ENCODE assay signal across 19 cellular contexts in the genomic region with DNA sequence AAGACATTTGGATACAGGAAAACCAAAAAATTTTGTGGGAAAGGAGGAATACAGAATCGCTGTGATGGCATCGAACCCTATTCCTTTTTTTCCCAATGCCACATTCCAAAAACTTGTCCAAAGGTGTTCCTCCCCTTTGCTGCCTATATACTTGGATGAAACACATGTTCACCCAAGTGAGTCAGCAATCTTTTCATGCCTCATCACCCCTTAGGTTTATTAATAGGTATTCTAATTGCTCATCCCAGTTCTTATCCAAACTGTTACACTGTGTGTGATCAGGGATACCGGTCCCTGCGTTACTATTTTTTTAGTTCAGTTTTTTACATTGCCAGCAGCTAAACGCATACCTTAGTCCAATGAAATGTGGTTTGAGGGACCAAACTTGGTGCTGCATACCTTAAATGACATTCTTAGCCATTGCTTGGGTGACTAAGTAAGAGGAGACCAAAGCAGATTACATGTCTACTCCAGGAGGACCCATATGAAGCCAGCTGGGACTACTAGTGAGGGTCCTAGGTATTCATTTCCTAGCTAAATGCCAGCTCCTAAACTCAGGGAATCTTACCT. TPM values are rescaled to one million over a fixed set of nuclear protein-coding genes. Genes with fewer than 3 reads are reported as not detected.
DNase-seq lines count a peak whose midpoint lies in the region; ATAC-seq, FAIRE-seq and TF ChIP-seq lines count a peak whose summit lies in the region.
"Had no signal": no experiment of that assay in that cellular context is flagged by ENCODE, and none has a peak within 500 bp of the region (broad histone marks: within the 10 kb centered on the region; RNA-seq: fewer than 3 reads in every experiment).

No MANE protein-coding gene starts in this region.

- no peak for TF ChIP-seq RAD21 in K562 (CRISPR knock-in tag; conservative IDR thresholded peaks at IDR 0.05 in 1 of 2, IDR thresholded peaks at IDR 0.05 in 1 of 2)

- BruUV-seq in K562 (replicated peaks; lab: Mats Ljungman, UMichigan): no TSS peak

- no peaks in the 10 kb centered on the region for H3K9me3 ChIP-seq in K562 (replicated peaks; ENCODE audit: control insufficient read depth, insufficient read depth, low read depth, low read length)
- H3K9me3 ChIP-seq: BE2C had no signal

- CTCF ChIA-PET in K562 (lab: Yijun Ruan, JAX; ENCODE audit: low intra/inter-chr PET ratio): interaction anchor here (0.6 kb wide), 1 partner anchor 17 kb away, joined by 3 read pairs; no protein-coding TSS in a partner anchor

- H3K27ac ChIP-seq in K562 (ENCODE audit: extremely low read depth, low read depth, low read length): no peak overlapping the region
- H3K27ac ChIP-seq: GM23248 had no signal

- WGBS in K562 (ENCODE audit: insufficient coverage, low coverage, missing lambda C conversion rate): 9% methylated on average over 3 of the region's 5 CpGs

- POLR2A ChIA-PET in K562 (lab: Yijun Ruan, JAX): no interaction called here

- H3K36me3 ChIP-seq in K562 (ENCODE audit: control insufficient read depth, insufficient read depth, low read length) (no peaks in the 10 kb centered on the region), H7 (replicated peaks; ENCODE audit: control insufficient read depth, insufficient read depth, low read length) (no peaks in the 10 kb centered on the region)
- H3K36me3 ChIP-seq: BE2C had no signal

- no peak for TF ChIP-seq POLR2A in K562 (conservative IDR thresholded peaks at IDR 0.05)

- intact Hi-C loops in K562 (cut with micrococcal nuclease): no loop called here
- intact Hi-C loops in activated T-helper 1 cell treated with anti-CD3 and anti-CD28 coated beads, Interleukin-12 subunit alpha, Interleukin-12 subunit beta, Interleukin-2, Interleukin-4 antibody, amounts not matched to agents 30 ng/mL and 10 ng/mL and 1 ng/mL, durations not matched to agents 14 hours and 24 hours and 36 hours (cut with micrococcal nuclease): no loop called here

- no peak for ATAC-seq in K562

- H3K27ac Mint-ChIP-seq in activated T-helper 1 cell treated with anti-CD3 and anti-CD28 coated beads, Interleukin-12 subunit alpha, Interleukin-12 subunit beta, Interleukin-2, Interleukin-4 antibody, amounts not matched to agents 30 ng/mL and 10 ng/mL and 1 ng/mL, durations not matched to agents 14 hours and 24 hours and 36 hours: no peak overlapping the region
- H3K27ac Mint-ChIP-seq: CD4-positive, CD25-positive, alpha-beta regulatory T cell had no signal

- H3K4me3 Mint-ChIP-seq in activated T-helper 1 cell treated with anti-CD3 and anti-CD28 coated beads, Interleukin-12 subunit alpha, Interleukin-12 subunit beta, Interleukin-2, Interleukin-4 antibody, amounts not matched to agents 30 ng/mL and 10 ng/mL and 1 ng/mL, durations not matched to agents 14 hours and 24 hours and 36 hours: no peak overlapping the region
- H3K4me3 Mint-ChIP-seq: CD4-positive, CD25-positive, alpha-beta regulatory T cell; CD8-positive, alpha-beta memory T cell had no signal

- TF ChIP-seq CTCF in K562 (IDR thresholded peaks at IDR 0.05 in 2 of 3, conservative IDR thresholded peaks at IDR 0.05 in 1 of 3; ENCODE audit: insufficient read depth in 2 of 3, low read depth in 1 of 3, low read length in 3 of 3) (no peak), epithelial cell of esophagus (IDR thresholded peaks at IDR 0.05; ENCODE audit: insufficient read depth, low read depth, low read length, missing control alignments) (no peak)

- H3K27me3 Mint-ChIP-seq in activated T-helper 1 cell treated with anti-CD3 and anti-CD28 coated beads, Interleukin-12 subunit alpha, Interleukin-12 subunit beta, Interleukin-2, Interleukin-4 antibody, amounts not matched to agents 30 ng/mL and 10 ng/mL and 1 ng/mL, durations not matched to agents 14 hours and 24 hours and 36 hours (ENCODE audit: insufficient read depth): peaks cover 3% of the 10 kb centered on the region
- H3K27me3 Mint-ChIP-seq: CD8-positive, alpha-beta memory T cell had no signal

- no peaks in the 10 kb centered on the region for H3K4me1 Mint-ChIP-seq in activated T-helper 1 cell treated with anti-CD3 and anti-CD28 coated beads, Interleukin-12 subunit alpha, Interleukin-12 subunit beta, Interleukin-2, Interleukin-4 antibody, amounts not matched to agents 30 ng/mL and 10 ng/mL and 1 ng/mL, durations not matched to agents 14 hours and 24 hours and 36 hours (ENCODE audit: low read depth)
- H3K4me1 Mint-ChIP-seq: CD8-positive, alpha-beta memory T cell had no signal

- DNase-seq in K562 (ENCODE audit: extremely low read depth in 1 of 4, low spot score in 3 of 4) (no peak), epithelial cell of esophagus (ENCODE audit: low read depth) (peak; percentile 60), myocyte (ENCODE audit: low read depth) (peak; percentile 37), NCI-H2227 (lab: John Stamatoyannopoulos, UW; ENCODE audit: unreplicated experiment) (no peak), H7 (no peak)
- DNase-seq in activated T-helper 1 cell treated with anti-CD3 and anti-CD28 coated beads, Interleukin-12 subunit alpha, Interleukin-12 subunit beta, Interleukin-2, Interleukin-4 antibody, amounts not matched to agents 30 ng/mL and 10 ng/mL and 1 ng/mL, durations not matched to agents 14 hours and 24 hours and 36 hours (ENCODE audit: low spot score): no peak
- DNase-seq: ACHN; BE2C; C1 segment of cervical spinal cord; CD4-positive, CD25-positive, alpha-beta regulatory T cell; CD8-positive, alpha-beta memory T cell; COR-L47; GM23248; HCEC 1CT had no signal

- H3K27me3 ChIP-seq in K562 (ENCODE audit: control insufficient read depth in 2 of 2, insufficient read depth in 2 of 2, low read length in 2 of 2) (no peaks in the 10 kb centered on the region), H7 (ENCODE audit: control insufficient read depth, insufficient read depth, low read length) (no peaks in the 10 kb centered on the region)
- H3K27me3 ChIP-seq: BE2C had no signal

- no peak for TF ChIP-seq EP300 in K562 (IDR thresholded peaks at IDR 0.05; ENCODE audit: low read length)

- H3K9me3 Mint-ChIP-seq in activated T-helper 1 cell treated with anti-CD3 and anti-CD28 coated beads, Interleukin-12 subunit alpha, Interleukin-12 subunit beta, Interleukin-2, Interleukin-4 antibody, amounts not matched to agents 30 ng/mL and 10 ng/mL and 1 ng/mL, durations not matched to agents 14 hours and 24 hours and 36 hours: no peaks in the 10 kb centered on the region
- H3K9me3 Mint-ChIP-seq: CD4-positive, CD25-positive, alpha-beta regulatory T cell; CD8-positive, alpha-beta memory T cell had no signal

- H3K4me3 ChIP-seq in K562 (no peak overlapping the region), epithelial cell of esophagus (ENCODE audit: low read length) (no peak overlapping the region), H7 (ENCODE audit: insufficient read depth, low read depth, low read length) (no peak overlapping the region)
- H3K4me3 ChIP-seq: GM23248 had no signal

- H3K79me2 ChIP-seq in K562 (ENCODE audit: control insufficient read depth, insufficient read depth, low read length): no peaks in the 10 kb centered on the region

- no peaks in the 10 kb centered on the region for H3K36me3 Mint-ChIP-seq in activated T-helper 1 cell treated with anti-CD3 and anti-CD28 coated beads, Interleukin-12 subunit alpha, Interleukin-12 subunit beta, Interleukin-2, Interleukin-4 antibody, amounts not matched to agents 30 ng/mL and 10 ng/mL and 1 ng/mL, durations not matched to agents 14 hours and 24 hours and 36 hours (ENCODE audit: low read depth)
- H3K36me3 Mint-ChIP-seq: CD4-positive, CD25-positive, alpha-beta regulatory T cell had no signal

- H3K9me1 ChIP-seq in K562 (ENCODE audit: control insufficient read depth, insufficient read depth, low read length): no peaks in the 10 kb centered on the region

- no peak overlapping the region for H3K9ac ChIP-seq in K562 (ENCODE audit: insufficient read depth in 1 of 2, low read depth in 2 of 2, low read length in 2 of 2)
- H3K9ac ChIP-seq: GM23248 had no signal

- in situ Hi-C loops in K562 (cut with MboI): no loop called here

- H3K4me1 ChIP-seq in K562 (replicated peaks in 1 of 2; ENCODE audit: control insufficient read depth in 2 of 2, insufficient read depth in 2 of 2, low read length in 2 of 2): peaks cover 0 to 19% of the 10 kb centered on the region in 2 experiments; a peak in 2 of 5 replicates
- H3K4me1 ChIP-seq: BE2C had no signal

- H4K20me1 ChIP-seq in K562 (replicated peaks; ENCODE audit: control insufficient read depth, insufficient read depth, low read length): no peaks in the 10 kb centered on the region

- no peak overlapping the region for H3K4me2 ChIP-seq in K562 (ENCODE audit: insufficient read depth, low read length)

- no peak for FAIRE-seq in K562 (lab: Jason Lieb, UNC)
- FAIRE-seq: A204.1, G401.6, GM12891, GM19239 had no signal

- H2AFZ ChIP-seq in K562 (ENCODE audit: low read depth, low read length): no peak overlapping the region
- H2AFZ ChIP-seq: GM23248 had no signal

TF ChIP-seq in K562, 482 proteins besides CTCF, POLR2A, EP300 and RAD21 (continues in another document):
- no peak for TF ChIP-seq SIX5 (IDR thresholded peaks at IDR 0.05; ENCODE audit: borderline replicate concordance in 1 of 2, insufficient read depth in 1 of 2, low read depth in 1 of 2, low read length in 2 of 2)

RNA-seq across cellular contexts. Expression of gene ST8SIA1, which starts 20.6 kb away (rescaled TPM):
- total RNA-seq in K562 (2011; cell fraction: chromatin; rRNA removed; ENCODE audit: low replicate concordance): 2.5 TPM in 1 of 2 replicates, not detected in the other
- 1.5 and 2.2 TPM in 2 replicates for total RNA-seq in K562 (2011; cell fraction: nucleolus; rRNA removed)
- 1.6 and 1.7 TPM in 2 replicates for total RNA-seq in K562 (2011; cell fraction: nucleoplasm; rRNA removed)
- total RNA-seq in K562 (2014; rRNA removed): 0.86 and 6.4 TPM in 2 replicates
- total RNA-seq in K562 (2014; rRNA removed; fragmentation: Illumina TruSeq; extraction: Trizol): 4.3 TPM in 2 replicates
- total RNA-seq in K562 (2015; rRNA removed; fragmentation: Illumina TruSeq; extraction: Trizol): 1.2 and 1.3 TPM in 2 replicates
- 3.4 and 4.3 TPM in 2 replicates for total RNA-seq in K562 (2021)
- 4.4 and 15.0 TPM in 2 replicates for polyA plus RNA-seq in K562 (2011; rRNA removed)
- polyA plus RNA-seq in K562 (2011; cell fraction: cytosol; rRNA removed): 2.2 and 4.3 TPM in 2 replicates
- polyA plus RNA-seq in K562 (2011; cell fraction: nucleus; rRNA removed): 2.7 and 3.1 TPM in 2 replicates
- polyA plus RNA-seq in K562 (2012): 2.1 and 4.2 TPM in 2 replicates
- 3.3 and 3.9 TPM in 2 replicates for polyA plus RNA-seq in K562 (2014; fragmentation: Illumina TruSeq; extraction: Trizol)
- 10 to 100 TPM; 22.9 to 26.3 TPM for polyA plus RNA-seq in K562 (2014; fragmentation: Nextera tagmentation; extraction: Ambion mirVana)
- 1.1 and 5.8 TPM in 2 replicates for polyA plus RNA-seq in K562 (2014; rRNA removed)
- polyA minus RNA-seq in K562 (2011; rRNA and poly(A)+ RNA removed): 1.4 TPM in 1 of 2 replicates, not detected in the other
- not detected in 2 replicates for polyA minus RNA-seq in K562 (2011; cell fraction: cytosol; rRNA and poly(A)+ RNA removed)
- 0.81 TPM in 1 of 2 replicates, not detected in the other for polyA minus RNA-seq in K562 (2011; cell fraction: nucleus; rRNA and poly(A)+ RNA removed)
- total RNA-seq in myocyte: 1.6 and 5.6 TPM in 2 replicates
- 0.87 TPM for polyA plus RNA-seq in myocyte (2012)
- 1.5 and 1.7 TPM in 2 replicates for total RNA-seq in H7 (2014; rRNA removed; shearing (Covaris generic))
- 0.17 and 0.57 TPM in 2 replicates for total RNA-seq in activated T-helper 1 cell treated with anti-CD3 and anti-CD28 coated beads, Interleukin-12 subunit alpha, Interleukin-12 subunit beta, Interleukin-2, Interleukin-4 antibody, amounts not matched to agents 30 ng/mL and 10 ng/mL and 1 ng/mL, durations not matched to agents 14 hours and 24 hours and 36 hours
- total RNA-seq: GM23248, HT-29 had no signal

Comparison
In these comparisons a context has a peak if more than half of its experiments do, and no peak if none do; other contexts are left out.
1. DNase-seq: peak in epithelial cell of esophagus (single experiment) and myocyte (single experiment); none in K562 (0 of 4), NCI-H2227 (single experiment), H7 (single experiment) and activated T-helper 1 cell treated with anti-CD3 and anti-CD28 coated beads, Interleukin-12 subunit alpha, Interleukin-12 subunit beta, Interleukin-2, Interleukin-4 antibody, amounts not matched to agents 30 ng/mL and 10 ng/mL and 1 ng/mL, durations not matched to agents 14 hours and 24 hours and 36 hours (single experiment).